In genomic region chr19:44593869-44594268, GRCh38 we compare ENCODE assay signal across 9 cellular contexts. TPM values are rescaled to one million over a fixed set of nuclear protein-coding genes. Genes with fewer than 3 reads are reported as not detected.
"Had no signal": no experiment of that assay in that cellular context is flagged by ENCODE, and none has a peak within 500 bp of the region (broad histone marks: within the 10 kb centered on the region; RNA-seq: fewer than 3 reads in every experiment).

No MANE protein-coding gene starts in this region.

RNA-seq across cellular contexts. Expression of gene IGSF23, which starts 19.5 kb away (rescaled TPM):
- total RNA-seq: activated CD4-positive, alpha-beta memory T cell treated with anti-CD3 and anti-CD28 coated beads, Interleukin-2, amount 10 ng/mL, durations not matched to agents 7 days and 5 days; activated CD4-positive, alpha-beta T cell treated with anti-CD3 and anti-CD28 coated beads for 36 hours; activated CD8-positive, alpha-beta memory T cell treated with anti-CD3 and anti-CD28 coated beads for 36 hours; activated naive CD4-positive, alpha-beta T cell treated with anti-CD3 and anti-CD28 coated beads for 36 hours; activated T-helper 17 cell treated with anti-CD3 and anti-CD28 coated beads, Interleukin-2, amount 50 U/mL, for 72 hours; astrocyte; LHCN-M2; RPMI7951; T-cell had no signal
